ENCODE assay signal across 22 cellular contexts in the genomic region with DNA sequence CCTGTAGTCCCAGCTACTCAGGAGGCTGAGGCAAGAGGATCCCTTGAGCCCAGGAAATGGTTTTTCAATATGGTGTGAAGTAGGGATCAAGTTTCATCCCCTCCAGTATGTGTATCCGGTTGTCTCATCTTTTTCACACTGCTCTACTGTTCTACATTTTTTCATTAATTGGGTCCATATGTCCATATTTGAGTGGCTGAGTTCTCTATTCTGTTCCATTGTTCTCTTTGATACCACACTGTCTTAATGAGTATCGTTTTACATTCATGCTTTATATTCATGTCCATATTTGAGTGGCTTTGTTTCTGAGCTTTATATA. TPM values are rescaled to one million over a fixed set of nuclear protein-coding genes. Genes with fewer than 3 reads are reported as not detected.
DNase-seq lines count a peak whose midpoint lies in the region; ATAC-seq and TF ChIP-seq lines count a peak whose summit lies in the region.
"Had no signal": no experiment of that assay in that cellular context is flagged by ENCODE, and none has a peak within 500 bp of the region (broad histone marks: within the 10 kb centered on the region; RNA-seq: fewer than 3 reads in every experiment).

No MANE protein-coding gene starts in this region.

- no peaks in the 10 kb centered on the region for H3K27me3 Mint-ChIP-seq in CD8-positive, alpha-beta memory T cell
- H3K27me3 Mint-ChIP-seq: activated CD4-positive, alpha-beta T cell treated with anti-CD3 and anti-CD28 coated beads, Interleukin-2, amount 10 ng/mL, durations not matched to agents 24 days and 14 days; stimulated activated naive CD8-positive, alpha-beta T cell treated with anti-CD3 and anti-CD28 coated beads, Interleukin-15, Interleukin-2, amounts not matched to agents 100 ng/mL and 50 ng/mL, for 24 hours had no signal

- H3K4me1 Mint-ChIP-seq in CD8-positive, alpha-beta memory T cell, result peaks cover 42 to 58% (median 52%) of the 10 kb centered on the region in 3 donors
- H3K4me1 Mint-ChIP-seq: nephron had no signal

- intact Hi-C loops in HCT116 (cut with micrococcal nuclease), result no loop called here

- RAD21 ChIA-PET in HCT116 (lab: Charles Lee; ENCODE audit: low non-redundant PET in 1 of 2, low total read pairs in 2 of 2, uncharacterized antibody in 2 of 2, unreplicated experiment in 2 of 2), result no interaction called here

- no peaks in the 10 kb centered on the region for H4K20me1 ChIP-seq in HCT116 (ENCODE audit: insufficient read depth)

- no peaks in the 10 kb centered on the region for H3K9me3 Mint-ChIP-seq in CD8-positive, alpha-beta memory T cell
- H3K9me3 Mint-ChIP-seq: activated CD4-positive, alpha-beta T cell treated with anti-CD3 and anti-CD28 coated beads, Interleukin-2, amount 10 ng/mL, durations not matched to agents 24 days and 14 days; nephron; stimulated activated naive CD8-positive, alpha-beta T cell treated with anti-CD3 and anti-CD28 coated beads, Interleukin-15, Interleukin-2, amounts not matched to agents 100 ng/mL and 50 ng/mL, for 24 hours had no signal

- H3K79me2 ChIP-seq in HCT116 (ENCODE audit: insufficient read depth, low read length), result peaks cover 75% of the 10 kb centered on the region

- CTCF ChIA-PET in HCT116 (lab: Charles Lee), result no interaction called here
- CTCF ChIA-PET in CD8-positive, alpha-beta memory T cell (lab: Charles Lee), result interaction anchor here (0.7 to 1.6 kb wide), 2 partner anchors 42 to 232 kb away, joined by 3 read pairs; no protein-coding TSS in a partner anchor

- H3K36me3 Mint-ChIP-seq in CD8-positive, alpha-beta memory T cell, result peaks cover 0 to 52% (median 13%) of the 10 kb centered on the region in 3 donors

- H3K4me3 Mint-ChIP-seq in CD8-positive, alpha-beta memory T cell, result peak overlapping the region in 2 of 7 donors; percentile 8 to 18
- H3K4me3 Mint-ChIP-seq: activated CD4-positive, alpha-beta T cell treated with anti-CD3 and anti-CD28 coated beads, Interleukin-2, amount 10 ng/mL, durations not matched to agents 24 days and 14 days; nephron; stimulated activated naive CD8-positive, alpha-beta T cell treated with anti-CD3 and anti-CD28 coated beads, Interleukin-15, Interleukin-2, amounts not matched to agents 100 ng/mL and 50 ng/mL, for 24 hours had no signal

- TF ChIP-seq CTCF in HCT116 (IDR thresholded peaks at IDR 0.05 in 2 of 3, conservative IDR thresholded peaks at IDR 0.05 in 1 of 3; ENCODE audit: borderline replicate concordance in 1 of 3, insufficient read depth in 1 of 3, low read depth in 2 of 3, low read length in 2 of 3), result no peak
- no peak for TF ChIP-seq CTCF in GM13977 (IDR thresholded peaks at IDR 0.05; ENCODE audit: extremely low read depth, insufficient read depth, missing control alignments)

- in situ Hi-C loops in GM13977 (cut with MboI; ENCODE audit: low pct_unique_long_range_greater_than_20kb, low sequenced_read_pairs, unreplicated experiment), result no loop called here

- H3K4me1 ChIP-seq in HCT116 (ENCODE audit: control insufficient read depth in 1 of 2, insufficient read depth in 2 of 2, low read length in 2 of 2), result peaks cover 5 to 20% of the 10 kb centered on the region in 2 experiments; a peak in 3 of 4 replicates
- H3K4me1 ChIP-seq in CD8-positive, alpha-beta memory T cell (ENCODE audit: insufficient read depth, low read length), result peaks cover 15% of the 10 kb centered on the region

- TF ChIP-seq RAD21 in HCT116 (IDR thresholded peaks at IDR 0.05; ENCODE audit: low read depth), result no peak

- no peak overlapping the region for H3K4me2 ChIP-seq in HCT116 (ENCODE audit: low read length)

- H3K36me3 ChIP-seq in HCT116 (ENCODE audit: control insufficient read depth in 1 of 2, insufficient read depth in 2 of 2, low read length in 2 of 2), result peaks cover 4 to 5% of the 10 kb centered on the region in 2 experiments; a peak in 1 of 4 replicates
- peaks cover 5% of the 10 kb centered on the region for H3K36me3 ChIP-seq in CD8-positive, alpha-beta memory T cell (ENCODE audit: insufficient read depth, low read length)

- H3K9me2 ChIP-seq in HCT116 (ENCODE audit: insufficient read depth), result no peaks in the 10 kb centered on the region

- H3K27ac Mint-ChIP-seq in CD8-positive, alpha-beta memory T cell, result peak overlapping the region in 3 of 8 donors; percentile 13 to 77 (median 51)
- H3K27ac Mint-ChIP-seq: activated CD4-positive, alpha-beta T cell treated with anti-CD3 and anti-CD28 coated beads, Interleukin-2, amount 10 ng/mL, durations not matched to agents 24 days and 14 days; nephron; stimulated activated naive CD8-positive, alpha-beta T cell treated with anti-CD3 and anti-CD28 coated beads, Interleukin-15, Interleukin-2, amounts not matched to agents 100 ng/mL and 50 ng/mL, for 24 hours had no signal

- no TSS peak for BruUV-seq in HCT116 (replicated peaks; lab: Mats Ljungman, UMichigan)

- DNase-seq in DMS53 (lab: John Stamatoyannopoulos, UW) (peak; percentile 77), HCT116 (ENCODE audit: low read depth, low spot score) (no peak), NCI-H524 treated with DMSO at 0.1 percent for 48 hours (lab: John Stamatoyannopoulos, UW) (peak; percentile 93), foreskin melanocyte (peak; percentile 42), GDM1 (lab: John Stamatoyannopoulos, UW) (no peak), GM13977 (ENCODE audit: low spot score) (no peak)
- DNase-seq in CD8-positive, alpha-beta memory T cell, result no peak
- DNase-seq: activated effector memory CD4-positive, alpha-beta T cell treated with Interleukin-2 at 50 U/mL for 16 hours; body of pancreas; effector CD8-positive, alpha-beta T cell; IMR-90; left ventricle myocardium inferior; NCI-H1417 treated with DMSO at 0.1 percent for 48 hours; NCI-H446 treated with DMSO at 0.1 percent for 48 hours; stimulated activated CD4-positive, alpha-beta T cell treated with anti-CD3 and anti-CD28 coated beads, Interleukin-4, amount 100 ng/mL, for 1 hour; upper lobe of left lung had no signal

- no peak for TF ChIP-seq POLR2A in HCT116 (IDR thresholded peaks at IDR 0.05; ENCODE audit: borderline replicate concordance, extremely low read depth, insufficient read depth, insufficient read length)

- no peaks in the 10 kb centered on the region for H3K27me3 ChIP-seq in HCT116 (ENCODE audit: insufficient read depth, low read length)
- H3K27me3 ChIP-seq in CD8-positive, alpha-beta memory T cell (ENCODE audit: insufficient read depth, low read length, poor library complexity, severe bottlenecking), result no peaks in the 10 kb centered on the region
- H3K27me3 ChIP-seq: body of pancreas, upper lobe of left lung had no signal

- no peaks in the 10 kb centered on the region for H3K9me3 ChIP-seq in HCT116 (ENCODE audit: control insufficient read depth in 1 of 2, insufficient read depth in 1 of 2, low read depth in 1 of 2, low read length in 2 of 2)
- no peaks in the 10 kb centered on the region for H3K9me3 ChIP-seq in CD8-positive, alpha-beta memory T cell (ENCODE audit: low read length)
- H3K9me3 ChIP-seq: body of pancreas, left ventricle myocardium inferior, upper lobe of left lung had no signal

- POLR2A ChIA-PET in HCT116 (lab: Charles Lee), result no interaction called here
- POLR2A ChIA-PET in CD8-positive, alpha-beta memory T cell (lab: Charles Lee), result no interaction called here

- H2AFZ ChIP-seq in HCT116 (ENCODE audit: low read depth, low read length, poor library complexity, severe bottlenecking), result no peak overlapping the region

- ATAC-seq in HCT116, result peak; percentile 41; the same call in 1 of the 2 replicates
- ATAC-seq in HG03432 (IDR thresholded peaks at IDR 0.05; ENCODE audit: unreplicated experiment), result no peak
- ATAC-seq: body of pancreas, esophagus mucosa had no signal

- no peak overlapping the region for H3K27ac ChIP-seq in HCT116 (ENCODE audit: low read depth, low read length)
- no peak overlapping the region for H3K27ac ChIP-seq in CD8-positive, alpha-beta memory T cell (ENCODE audit: low read depth, low read length)
- H3K27ac ChIP-seq: body of pancreas, HL-60, left ventricle myocardium inferior, upper lobe of left lung had no signal

- H3K4me3 ChIP-seq in HCT116 (replicated peaks in 1 of 2; ENCODE audit: low read depth in 1 of 2, low read length in 2 of 2), result no peak overlapping the region
- no peak overlapping the region for H3K4me3 ChIP-seq in CD8-positive, alpha-beta memory T cell (ENCODE audit: low read length)
- H3K4me3 ChIP-seq: body of pancreas, left ventricle myocardium inferior, upper lobe of left lung had no signal

- H3K9ac ChIP-seq in HCT116 (ENCODE audit: low read length), result no peak overlapping the region

TF ChIP-seq in HCT116, 20 proteins besides CTCF, POLR2A, EP300 and RAD21 (continues in another document):
- no peak for TF ChIP-seq EGR1 (IDR thresholded peaks at IDR 0.05; ENCODE audit: low read depth)
- no peak for TF ChIP-seq POLR2AphosphoS5 (IDR thresholded peaks at IDR 0.05; ENCODE audit: low read depth, low read length)
- TF ChIP-seq, protein P1, sequence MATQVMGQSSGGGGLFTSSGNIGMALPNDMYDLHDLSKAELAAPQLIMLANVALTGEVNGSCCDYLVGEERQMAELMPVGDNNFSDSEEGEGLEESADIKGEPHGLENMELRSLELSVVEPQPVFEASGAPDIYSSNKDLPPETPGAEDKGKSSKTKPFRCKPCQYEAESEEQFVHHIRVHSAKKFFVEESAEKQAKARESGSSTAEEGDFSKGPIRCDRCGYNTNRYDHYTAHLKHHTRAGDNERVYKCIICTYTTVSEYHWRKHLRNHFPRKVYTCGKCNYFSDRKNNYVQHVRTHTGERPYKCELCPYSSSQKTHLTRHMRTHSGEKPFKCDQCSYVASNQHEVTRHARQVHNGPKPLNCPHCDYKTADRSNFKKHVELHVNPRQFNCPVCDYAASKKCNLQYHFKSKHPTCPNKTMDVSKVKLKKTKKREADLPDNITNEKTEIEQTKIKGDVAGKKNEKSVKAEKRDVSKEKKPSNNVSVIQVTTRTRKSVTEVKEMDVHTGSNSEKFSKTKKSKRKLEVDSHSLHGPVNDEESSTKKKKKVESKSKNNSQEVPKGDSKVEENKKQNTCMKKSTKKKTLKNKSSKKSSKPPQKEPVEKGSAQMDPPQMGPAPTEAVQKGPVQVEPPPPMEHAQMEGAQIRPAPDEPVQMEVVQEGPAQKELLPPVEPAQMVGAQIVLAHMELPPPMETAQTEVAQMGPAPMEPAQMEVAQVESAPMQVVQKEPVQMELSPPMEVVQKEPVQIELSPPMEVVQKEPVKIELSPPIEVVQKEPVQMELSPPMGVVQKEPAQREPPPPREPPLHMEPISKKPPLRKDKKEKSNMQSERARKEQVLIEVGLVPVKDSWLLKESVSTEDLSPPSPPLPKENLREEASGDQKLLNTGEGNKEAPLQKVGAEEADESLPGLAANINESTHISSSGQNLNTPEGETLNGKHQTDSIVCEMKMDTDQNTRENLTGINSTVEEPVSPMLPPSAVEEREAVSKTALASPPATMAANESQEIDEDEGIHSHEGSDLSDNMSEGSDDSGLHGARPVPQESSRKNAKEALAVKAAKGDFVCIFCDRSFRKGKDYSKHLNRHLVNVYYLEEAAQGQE (IDR thresholded peaks at IDR 0.05; ENCODE audit: low read depth), result no peak

RNA-seq across cellular contexts. Expression of a gene that starts 12.9 kb away (rescaled TPM):
- 60.4 TPM for total RNA-seq in HCT116 (2021; ENCODE audit: unreplicated experiment)
- polyA plus RNA-seq in HCT116 (2012), result 15.1 and 16.2 TPM in 2 replicates
- 10 to 100 TPM; 39.4 to 42.1 TPM for total RNA-seq in CD8-positive, alpha-beta memory T cell
- polyA plus RNA-seq in CD8-positive, alpha-beta memory T cell, result 38.6 TPM

Comparison
In these comparisons a context has a peak if more than half of its experiments do, and no peak if none do; other contexts are left out.
1. DNase-seq: peak in DMS53 (single experiment), NCI-H524 treated with DMSO at 0.1 percent for 48 hours (single experiment) and foreskin melanocyte (single experiment); none in HCT116 (single experiment), CD8-positive, alpha-beta memory T cell (0 of 5), GDM1 (single experiment) and GM13977 (single experiment).